ENCODE assay signal across 19 cellular contexts in the genomic region with DNA sequence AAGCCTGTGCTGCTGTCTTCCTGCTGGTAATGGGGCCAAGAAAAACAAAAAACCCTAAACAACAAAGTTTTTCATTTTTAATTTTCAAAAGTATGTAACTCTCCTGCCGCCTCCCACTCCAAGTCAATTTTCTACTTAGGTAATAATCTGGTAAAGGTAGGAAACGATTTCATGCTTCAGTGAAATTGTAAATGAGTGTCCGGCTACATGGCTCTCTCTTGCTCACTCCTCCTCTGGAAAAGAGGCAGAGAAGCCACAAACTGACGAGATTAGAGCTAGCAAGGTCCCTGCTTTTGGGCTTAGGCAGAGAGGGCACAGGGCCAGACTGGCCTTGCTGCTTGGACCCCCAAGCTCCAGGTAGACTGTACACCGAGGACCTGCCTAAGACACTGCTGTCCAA. TPM values are rescaled to one million over a fixed set of nuclear protein-coding genes. Genes with fewer than 3 reads are reported as not detected.
DNase-seq lines count a peak whose midpoint lies in the region; ATAC-seq, FAIRE-seq and TF ChIP-seq lines count a peak whose summit lies in the region.
"Had no signal": no experiment of that assay in that cellular context is flagged by ENCODE, and none has a peak within 500 bp of the region (broad histone marks: within the 10 kb centered on the region; RNA-seq: fewer than 3 reads in every experiment).

No MANE protein-coding gene starts in this region.

- no peak overlapping the region for H2BK5ac ChIP-seq in neuronal stem cell (ENCODE audit: low read length)

- H3K14ac ChIP-seq in neuronal stem cell (ENCODE audit: low read length), result no peak overlapping the region

- no peak overlapping the region for H3K4ac ChIP-seq in neuronal stem cell (ENCODE audit: low read length)

- peaks cover 2% of the 10 kb centered on the region for H3K9me3 Mint-ChIP-seq in astrocyte (ENCODE audit: unreplicated experiment)
- H3K9me3 Mint-ChIP-seq: activated CD4-positive, alpha-beta T cell treated with anti-CD3 and anti-CD28 coated beads, Interleukin-2, amount 10 ng/mL, durations not matched to agents 7 days and 5 days; activated naive CD4-positive, alpha-beta T cell treated with anti-CD3 and anti-CD28 coated beads, Interleukin-2, amount 10 ng/mL, durations not matched to agents 7 days and 5 days; stimulated activated naive CD8-positive, alpha-beta T cell treated with anti-CD3 and anti-CD28 coated beads, Interleukin-15, Interleukin-2, amounts not matched to agents 100 ng/mL and 50 ng/mL, for 24 hours had no signal

- no peak for ATAC-seq in gastroesophageal sphincter

- H3K36me3 ChIP-seq in astrocyte (ENCODE audit: insufficient read depth, low read length) (no peaks in the 10 kb centered on the region), gastroesophageal sphincter (peaks cover 0 to 19% of the 10 kb centered on the region in 2 donors), neuronal stem cell (replicated peaks in 1 of 2; ENCODE audit: control insufficient read depth in 2 of 2, insufficient read depth in 2 of 2, low read length in 2 of 2) (peaks cover 17 to 43% of the 10 kb centered on the region in 2 donors), tibial artery (peaks cover 0 to 20% (median 6%) of the 10 kb centered on the region in 3 donors)
- H3K36me3 ChIP-seq: BE2C had no signal

- H4K91ac ChIP-seq in neuronal stem cell (ENCODE audit: low read depth, low read length, poor library complexity), result no peak overlapping the region

- no peak overlapping the region for H3K9ac ChIP-seq in astrocyte (ENCODE audit: low read length)
- no peak overlapping the region for H3K9ac ChIP-seq in neuronal stem cell (ENCODE audit: low read depth, low read length, poor library complexity)

- no peak overlapping the region for H3K4me3 ChIP-seq in astrocyte (ENCODE audit: insufficient read depth, low read depth, low read length)
- no peak overlapping the region for H3K4me3 ChIP-seq in gastroesophageal sphincter
- no peak overlapping the region for H3K4me3 ChIP-seq in neuronal stem cell (ENCODE audit: low read length in 2 of 2)
- H3K4me3 ChIP-seq in tibial artery, result no peak overlapping the region

- peaks cover 10% of the 10 kb centered on the region for H3K4me1 Mint-ChIP-seq in astrocyte (ENCODE audit: low read depth, unreplicated experiment)
- H3K4me1 Mint-ChIP-seq: activated CD4-positive, alpha-beta T cell treated with anti-CD3 and anti-CD28 coated beads, Interleukin-2, amount 10 ng/mL, durations not matched to agents 7 days and 5 days; activated naive CD4-positive, alpha-beta T cell treated with anti-CD3 and anti-CD28 coated beads, Interleukin-2, amount 10 ng/mL, durations not matched to agents 7 days and 5 days had no signal

- 80 to 84% methylated on average over 4 to 5 of the region's 5 CpGs for WGBS in gastroesophageal sphincter (ENCODE audit: low coverage in 1 of 2), 2 donors
- no CpG with 5 or more reads among the region's 5 CpGs for WGBS in neuronal stem cell (ENCODE audit: extremely low coverage in 2 of 2, insufficient read length in 2 of 2, insufficient replicate concordance in 1 of 2), 2 donors

- TF ChIP-seq CTCF in astrocyte (IDR thresholded peaks at IDR 0.05; ENCODE audit: insufficient read depth, low read depth, low read length) (no peak), gastroesophageal sphincter (IDR thresholded peaks at IDR 0.05) (no peak), tibial artery (IDR thresholded peaks at IDR 0.05) (no peak)

- H3K27ac ChIP-seq in astrocyte (ENCODE audit: low read depth, low read length), result no peak overlapping the region
- peak overlapping the region in 3 of 4 donors; percentile 16 to 59 (median 45) for H3K27ac ChIP-seq in gastroesophageal sphincter
- H3K27ac ChIP-seq in neuronal stem cell (replicated peaks; ENCODE audit: low read length), result no peak overlapping the region
- H3K27ac ChIP-seq in tibial artery, result peak overlapping the region; percentile 63 to 74

- intact Hi-C loops in tibial artery (cut with DNase I; ENCODE audit: low total_unique reads), result no loop called here

- no peak overlapping the region for H2BK120ac ChIP-seq in neuronal stem cell (ENCODE audit: low read depth, low read length)

- peaks cover 20% of the 10 kb centered on the region for H3K4me1 ChIP-seq in astrocyte (ENCODE audit: insufficient read depth, low read length)
- H3K4me1 ChIP-seq in gastroesophageal sphincter, result peaks cover 0 to 39% (median 7%) of the 10 kb centered on the region in 3 donors
- H3K4me1 ChIP-seq in neuronal stem cell (ENCODE audit: control insufficient read depth in 2 of 2, insufficient read depth in 1 of 2, low read depth in 1 of 2, low read length in 2 of 2), result peaks cover 0 to 8% of the 10 kb centered on the region in 2 donors
- H3K4me1 ChIP-seq in tibial artery, result peaks cover 0 to 31% (median 27%) of the 10 kb centered on the region in 4 donors
- H3K4me1 ChIP-seq: BE2C had no signal

- TF ChIP-seq EP300 in gastroesophageal sphincter (IDR thresholded peaks at IDR 0.05), result no peak

- no peak for DNase-seq in astrocyte (ENCODE audit: low read depth)
- no peak for DNase-seq in neuronal stem cell (ENCODE audit: low spot score)
- no peak for DNase-seq in tibial artery
- no peak for DNase-seq in activated gamma-delta T cell treated with Interleukin-2 at 50 U/mL for 16 hours
- DNase-seq in ACHN, result no peak
- DNase-seq in superior temporal gyrus (ENCODE audit: extremely low spot score), result no peak
- DNase-seq: activated CD4-positive, alpha-beta T cell treated with anti-CD3 and anti-CD28 coated beads, Interleukin-2, amount 10 ng/mL, durations not matched to agents 7 days and 5 days; activated naive CD4-positive, alpha-beta T cell treated with anti-CD3 and anti-CD28 coated beads, Interleukin-2, amount 10 ng/mL, durations not matched to agents 7 days and 5 days; BE2C; GF-D8; hippocampal formation; NCI-H1417; NCI-H2171 treated with DMSO at 0.1 percent for 48 hours; NCI-H82; stimulated activated CD4-positive, alpha-beta T cell treated with anti-CD3 and anti-CD28 coated beads, Interleukin-15, amount 100 ng/mL, for 24 hours had no signal

- H4K20me1 ChIP-seq in astrocyte (ENCODE audit: insufficient read depth, low read length), result peaks cover 89% of the 10 kb centered on the region

- H3K27me3 ChIP-seq in astrocyte (ENCODE audit: insufficient read depth, low read length), result no peaks in the 10 kb centered on the region
- H3K27me3 ChIP-seq in gastroesophageal sphincter, result no peaks in the 10 kb centered on the region
- no peaks in the 10 kb centered on the region for H3K27me3 ChIP-seq in neuronal stem cell (ENCODE audit: control insufficient read depth in 3 of 3, insufficient read depth in 3 of 3, low read depth in 1 of 3, low read length in 3 of 3)
- H3K27me3 ChIP-seq in tibial artery, result no peaks in the 10 kb centered on the region
- H3K27me3 ChIP-seq: BE2C had no signal

- H3K4me3 Mint-ChIP-seq in astrocyte (ENCODE audit: unreplicated experiment), result no peak overlapping the region
- H3K4me3 Mint-ChIP-seq: activated CD4-positive, alpha-beta T cell treated with anti-CD3 and anti-CD28 coated beads, Interleukin-2, amount 10 ng/mL, durations not matched to agents 7 days and 5 days; activated naive CD4-positive, alpha-beta T cell treated with anti-CD3 and anti-CD28 coated beads, Interleukin-2, amount 10 ng/mL, durations not matched to agents 7 days and 5 days; stimulated activated naive CD8-positive, alpha-beta T cell treated with anti-CD3 and anti-CD28 coated beads, Interleukin-15, Interleukin-2, amounts not matched to agents 100 ng/mL and 50 ng/mL, for 24 hours had no signal

- TF ChIP-seq POLR2A in gastroesophageal sphincter (IDR thresholded peaks at IDR 0.05), result no peak

- no peak overlapping the region for H4K8ac ChIP-seq in neuronal stem cell (ENCODE audit: low read depth, low read length)

- no peaks in the 10 kb centered on the region for H3K9me3 ChIP-seq in astrocyte (ENCODE audit: insufficient read depth, low read depth, low read length)
- no peaks in the 10 kb centered on the region for H3K9me3 ChIP-seq in gastroesophageal sphincter
- H3K9me3 ChIP-seq in neuronal stem cell (replicated peaks in 1 of 2; ENCODE audit: control insufficient read depth in 2 of 2, insufficient read depth in 1 of 2, low read depth in 1 of 2, low read length in 2 of 2), result peaks cover 6 to 21% of the 10 kb centered on the region in 2 donors
- H3K9me3 ChIP-seq in tibial artery, result no peaks in the 10 kb centered on the region
- H3K9me3 ChIP-seq: BE2C had no signal

- no peak overlapping the region for H2BK12ac ChIP-seq in neuronal stem cell (ENCODE audit: low read length)

- no peak overlapping the region for H3K27ac Mint-ChIP-seq in astrocyte (ENCODE audit: unreplicated experiment)
- H3K27ac Mint-ChIP-seq: activated CD4-positive, alpha-beta T cell treated with anti-CD3 and anti-CD28 coated beads, Interleukin-2, amount 10 ng/mL, durations not matched to agents 7 days and 5 days; activated naive CD4-positive, alpha-beta T cell treated with anti-CD3 and anti-CD28 coated beads, Interleukin-2, amount 10 ng/mL, durations not matched to agents 7 days and 5 days; progenitor cell of endocrine pancreas; stimulated activated naive CD8-positive, alpha-beta T cell treated with anti-CD3 and anti-CD28 coated beads, Interleukin-15, Interleukin-2, amounts not matched to agents 100 ng/mL and 50 ng/mL, for 24 hours had no signal

- no peak overlapping the region for H3K23ac ChIP-seq in neuronal stem cell (ENCODE audit: low read depth, low read length, poor library complexity)

- in situ Hi-C loops in ACHN (cut with HindIII; ENCODE audit: low pct_ligation_motif_present, low pct_unique_long_range_greater_than_20kb, low sequenced_read_pairs), result no loop called here

- peaks cover 87% of the 10 kb centered on the region for H3K79me2 ChIP-seq in astrocyte (ENCODE audit: insufficient read depth, low read length)

- peak overlapping the region; percentile 23 for H3K4me2 ChIP-seq in astrocyte (ENCODE audit: low read length)
- no peak overlapping the region for H3K4me2 ChIP-seq in neuronal stem cell (ENCODE audit: insufficient read depth, low read length, poor library complexity, severe bottlenecking)

- FAIRE-seq in astrocyte (lab: Jason Lieb, UNC), result no peak
- FAIRE-seq: GM12892 had no signal

- peaks cover 23% of the 10 kb centered on the region for H3K79me1 ChIP-seq in neuronal stem cell (ENCODE audit: low read depth, low read length)

- peak overlapping the region; percentile 39 for H3K18ac ChIP-seq in neuronal stem cell (ENCODE audit: low read length)

- no peaks in the 10 kb centered on the region for H3K27me3 Mint-ChIP-seq in astrocyte (ENCODE audit: low read depth, unreplicated experiment)
- H3K27me3 Mint-ChIP-seq: activated CD4-positive, alpha-beta T cell treated with anti-CD3 and anti-CD28 coated beads, Interleukin-2, amount 10 ng/mL, durations not matched to agents 7 days and 5 days; activated naive CD4-positive, alpha-beta T cell treated with anti-CD3 and anti-CD28 coated beads, Interleukin-2, amount 10 ng/mL, durations not matched to agents 7 days and 5 days; progenitor cell of endocrine pancreas; stimulated activated naive CD8-positive, alpha-beta T cell treated with anti-CD3 and anti-CD28 coated beads, Interleukin-15, Interleukin-2, amounts not matched to agents 100 ng/mL and 50 ng/mL, for 24 hours had no signal

- H2AFZ ChIP-seq in astrocyte (ENCODE audit: low read depth, low read length), result no peak overlapping the region
- H2AFZ ChIP-seq in neuronal stem cell (ENCODE audit: low read length), result no peak overlapping the region

- no peak overlapping the region for H2AK5ac ChIP-seq in neuronal stem cell (ENCODE audit: low read depth, low read length)

- H2BK15ac ChIP-seq in neuronal stem cell (ENCODE audit: low read length), result no peak overlapping the region

- peaks cover 17% of the 10 kb centered on the region for H3K36me3 Mint-ChIP-seq in astrocyte (ENCODE audit: low read depth, unreplicated experiment)
- H3K36me3 Mint-ChIP-seq: activated naive CD4-positive, alpha-beta T cell treated with anti-CD3 and anti-CD28 coated beads, Interleukin-2, amount 10 ng/mL, durations not matched to agents 7 days and 5 days had no signal

RNA-seq across cellular contexts. Expression of a gene that starts 23.4 kb away (rescaled TPM):
- total RNA-seq in astrocyte, result 4.7 and 5.6 TPM in 2 replicates
- 10 to 100 TPM in 3 of 4 donors, 1 to 10 TPM in 1; 8.8 to 21.3 (median 11.8) TPM for total RNA-seq in gastroesophageal sphincter
- 5.8 TPM for polyA plus RNA-seq in neuronal stem cell (2013, experiment 1 of 2)
- 5.8 TPM for polyA plus RNA-seq in neuronal stem cell (2013, experiment 2 of 2)

Comparison
In these comparisons a context has a peak if more than half of its experiments do, and no peak if none do; other contexts are left out.
1. H3K27ac ChIP-seq: peak in gastroesophageal sphincter (3 of 4) and tibial artery (2 of 2); none in astrocyte (single experiment) and neuronal stem cell (single experiment).